In the genomic region with DNA sequence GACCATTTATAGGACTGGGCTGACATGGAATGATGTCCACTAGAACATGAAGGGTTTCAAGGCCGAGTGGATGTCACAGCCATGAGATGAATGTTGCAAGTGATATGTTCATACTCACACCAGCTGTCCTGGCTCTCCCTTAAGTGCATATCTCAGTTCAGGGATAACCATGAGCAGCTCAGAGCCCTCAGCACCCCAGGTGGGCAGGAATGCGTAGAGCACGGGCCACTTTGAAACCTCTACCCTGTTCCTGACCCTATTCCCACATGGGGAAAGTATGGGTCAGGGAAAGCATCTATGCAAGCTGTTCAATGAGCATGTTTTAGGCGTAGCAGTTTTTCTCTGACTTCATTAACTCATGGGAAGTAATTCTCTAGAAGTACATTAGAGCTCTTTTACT, we compare ENCODE assay signal across 26 cellular contexts.
"Had no signal": no experiment of that assay in that cellular context is flagged by ENCODE, and none has a peak within 500 bp of the region (broad histone marks: within the 10 kb centered on the region; RNA-seq: fewer than 3 reads in every experiment).

No MANE protein-coding gene starts in this region.

- H3K36me3 Mint-ChIP-seq: activated naive CD4-positive, alpha-beta T cell treated with anti-CD3 and anti-CD28 coated beads, Interleukin-2, amount 50 U/mL, for 72 hours had no signal

- H3K4me3 ChIP-seq: ascending aorta, body of pancreas had no signal

- H3K27ac Mint-ChIP-seq: activated CD8-positive, alpha-beta T cell treated with anti-CD3 and anti-CD28 coated beads, Interleukin-2, amount 10 ng/mL, durations not matched to agents 7 days and 5 days; activated naive CD4-positive, alpha-beta T cell treated with anti-CD3 and anti-CD28 coated beads, Interleukin-2, amount 50 U/mL, for 72 hours; activated naive CD8-positive, alpha-beta T cell treated with anti-CD3 and anti-CD28 coated beads, Interleukin-2, amount 50 U/mL, for 24 hours; T-helper 17 cell had no signal

- ATAC-seq: activated CD4-positive, CD25-positive, alpha-beta regulatory T cell treated with anti-CD3 and anti-CD28 coated beads, Interleukin-2, amount 50 U/mL, for 24 hours; activated CD8-positive, alpha-beta T cell treated with anti-CD3 and anti-CD28 coated beads, Interleukin-2, amount 10 ng/mL, durations not matched to agents 7 days and 5 days; activated naive CD4-positive, alpha-beta T cell treated with anti-CD3 and anti-CD28 coated beads, Interleukin-2, amount 50 U/mL, for 72 hours; activated naive CD8-positive, alpha-beta T cell treated with anti-CD3 and anti-CD28 coated beads, Interleukin-2, amount 50 U/mL, for 24 hours; body of pancreas; PC-3; T-helper 17 cell had no signal

- H3K4me1 ChIP-seq: ascending aorta, body of pancreas had no signal

- FAIRE-seq: bronchial epithelial cell, TTC549 had no signal

- H3K9me3 Mint-ChIP-seq: activated naive CD4-positive, alpha-beta T cell treated with anti-CD3 and anti-CD28 coated beads, Interleukin-2, amount 50 U/mL, for 72 hours; activated naive CD8-positive, alpha-beta T cell treated with anti-CD3 and anti-CD28 coated beads, Interleukin-2, amount 50 U/mL, for 24 hours had no signal

- H3K27me3 Mint-ChIP-seq: activated naive CD8-positive, alpha-beta T cell treated with anti-CD3 and anti-CD28 coated beads, Interleukin-2, amount 50 U/mL, for 24 hours; T-helper 17 cell had no signal

- H3K4me1 Mint-ChIP-seq: activated naive CD8-positive, alpha-beta T cell treated with anti-CD3 and anti-CD28 coated beads, Interleukin-2, amount 50 U/mL, for 24 hours had no signal

- H3K27me3 ChIP-seq: ascending aorta, body of pancreas had no signal

- H3K9me3 ChIP-seq: ascending aorta, body of pancreas had no signal

- DNase-seq: activated CD4-positive, alpha-beta T cell treated with anti-CD3 and anti-CD28 coated beads for 4 hours; activated CD4-positive, alpha-beta T cell treated with anti-CD3 and anti-CD28 coated beads, Interleukin-2, amount 50 U/mL, for 4 hours; activated CD8-positive, alpha-beta memory T cell treated with anti-CD3 and anti-CD28 coated beads, Interleukin-2, amount 50 U/mL, for 48 hours; activated CD8-positive, alpha-beta T cell treated with anti-CD3 and anti-CD28 coated beads, Interleukin-2, amount 10 ng/mL, durations not matched to agents 7 days and 5 days; activated naive CD8-positive, alpha-beta T cell treated with anti-CD3 and anti-CD28 coated beads, Interleukin-2, amount 50 U/mL, for 24 hours; activated T-cell treated with anti-CD3 and anti-CD28 coated beads, Interleukin-2, amount 50 U/mL, for 1 hour; amniotic stem cell; body of pancreas; central memory CD4-positive, alpha-beta T cell; MM.1S; NCI-H1105; NCI-H1436; NCI-H1694 treated with DMSO at 0.1 percent for 48 hours; NCI-H2029 treated with DMSO at 0.1 percent for 48 hours; NCI-H345; NCI-H510A; PC-3; SIG-M5; T-helper 17 cell; T1000; WERI-Rb-1 had no signal

- H3K36me3 ChIP-seq: ascending aorta, WERI-Rb-1 had no signal

- H3K4me3 Mint-ChIP-seq: activated CD8-positive, alpha-beta T cell treated with anti-CD3 and anti-CD28 coated beads, Interleukin-2, amount 10 ng/mL, durations not matched to agents 7 days and 5 days; activated naive CD8-positive, alpha-beta T cell treated with anti-CD3 and anti-CD28 coated beads, Interleukin-2, amount 50 U/mL, for 24 hours; T-helper 17 cell had no signal

- H3K27ac ChIP-seq: ascending aorta, body of pancreas, WERI-Rb-1 had no signal
